20 cellular contexts compared by ENCODE assay signal in the genomic region with DNA sequence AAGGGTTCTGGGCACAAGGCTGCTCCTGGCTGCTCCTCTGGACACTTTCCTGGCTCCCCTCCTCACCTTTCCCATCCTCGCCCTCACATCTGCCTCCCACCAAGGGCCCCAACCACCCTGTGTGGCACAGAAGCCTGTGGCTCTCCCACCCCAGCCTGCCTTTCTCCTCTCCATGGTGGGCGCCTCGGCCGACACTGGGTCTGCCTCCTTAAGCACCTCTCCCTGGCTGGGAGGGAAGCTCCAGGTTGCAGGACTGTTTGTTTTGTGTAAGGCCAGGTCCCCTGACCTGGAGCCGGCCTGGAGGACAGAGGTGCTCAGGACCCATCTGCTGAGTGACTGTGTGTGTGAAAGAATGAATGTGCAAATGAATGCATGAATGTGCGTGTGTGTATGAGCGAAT. TPM values are rescaled to one million over a fixed set of nuclear protein-coding genes. Genes with fewer than 3 reads are reported as not detected.
DNase-seq lines count a peak whose midpoint lies in the region; ATAC-seq, FAIRE-seq and TF ChIP-seq lines count a peak whose summit lies in the region.
"Had no signal": no experiment of that assay in that cellular context is flagged by ENCODE, and none has a peak within 500 bp of the region (broad histone marks: within the 10 kb centered on the region; RNA-seq: fewer than 3 reads in every experiment).

No MANE protein-coding gene starts in this region.

- no peaks in the 10 kb centered on the region for H3K27me3 ChIP-seq in sigmoid colon

- TF ChIP-seq CTCF in Calu3 (IDR thresholded peaks at IDR 0.05; ENCODE audit: unreplicated experiment): no peak
- no peak for TF ChIP-seq CTCF in endothelial cell (IDR thresholded peaks at IDR 0.05; ENCODE audit: unreplicated experiment)
- no peak for TF ChIP-seq CTCF in sigmoid colon (IDR thresholded peaks at IDR 0.05)

- peaks cover 9% of the 10 kb centered on the region for H3K9me3 Mint-ChIP-seq in Calu3 (ENCODE audit: low read depth, unreplicated experiment)
- no peaks in the 10 kb centered on the region for H3K9me3 Mint-ChIP-seq in endothelial cell (ENCODE audit: unreplicated experiment)

- H3K36me3 Mint-ChIP-seq in Calu3 (ENCODE audit: insufficient read depth, unreplicated experiment) (peaks cover 12% of the 10 kb centered on the region), endothelial cell (ENCODE audit: low read depth, unreplicated experiment) (peaks cover 22% of the 10 kb centered on the region)

- H3K27ac ChIP-seq in sigmoid colon: no peak overlapping the region

- no peak for ATAC-seq in HG02852 (IDR thresholded peaks at IDR 0.05; ENCODE audit: unreplicated experiment)
- ATAC-seq: HCT116 had no signal

- H3K9me3 ChIP-seq in sigmoid colon: no peaks in the 10 kb centered on the region

- peak overlapping the region; percentile 9 for H3K27ac Mint-ChIP-seq in Calu3 (ENCODE audit: unreplicated experiment)
- H3K27ac Mint-ChIP-seq in endothelial cell (ENCODE audit: unreplicated experiment): peak overlapping the region; percentile 64
- H3K27ac Mint-ChIP-seq: HFFc6 had no signal

- no TSS peak for BruUV-seq in Calu3 (replicated peaks; lab: Mats Ljungman, UMichigan)

- FAIRE-seq in H54 (lab: Jason Lieb, UNC): no peak
- FAIRE-seq: G401.6, GM12892 had no signal

- H3K4me3 ChIP-seq in sigmoid colon: no peak overlapping the region

- POLR2A ChIA-PET in HEK293T (lab: Yijun Ruan, JAX): no interaction called here

- TF ChIP-seq EP300 in sigmoid colon (IDR thresholded peaks at IDR 0.05): no peak

- intact Hi-C loops in Calu3 (cut with micrococcal nuclease; ENCODE audit: unreplicated experiment) (no loop called here), sigmoid colon (cut with DNase I) (no loop called here)

- CTCF ChIA-PET in Calu3 (lab: Charles Lee) (no interaction called here), HEK293T (lab: Yijun Ruan, JAX) (no interaction called here)

- TF ChIP-seq POLR2A in H54 (IDR thresholded peaks at IDR 0.05; ENCODE audit: low read depth, low read length) (0 out of 2 replicates have a peak, but pooled peaks have one; percentile 13), sigmoid colon (IDR thresholded peaks at IDR 0.05) (no peak)

- H3K27me3 Mint-ChIP-seq in Calu3 (ENCODE audit: unreplicated experiment) (no peaks in the 10 kb centered on the region), endothelial cell (ENCODE audit: unreplicated experiment) (peaks cover 36% of the 10 kb centered on the region)
- H3K27me3 Mint-ChIP-seq: CD4-positive, alpha-beta memory T cell had no signal

- no peaks in the 10 kb centered on the region for H3K36me3 ChIP-seq in sigmoid colon

- H3K4me1 ChIP-seq in sigmoid colon: no peaks in the 10 kb centered on the region

- H3K4me3 Mint-ChIP-seq in Calu3 (ENCODE audit: low read depth, unreplicated experiment): no peak overlapping the region
- H3K4me3 Mint-ChIP-seq in endothelial cell (ENCODE audit: unreplicated experiment): peak overlapping the region; percentile 64
- H3K4me3 Mint-ChIP-seq: CD4-positive, alpha-beta memory T cell; H9; HFFc6 had no signal

- DNase-seq in Calu3: no peak
- DNase-seq in H54 (ENCODE audit: insufficient read length, low spot score): no peak
- DNase-seq in endothelial cell (ENCODE audit: low spot score): no peak
- no peak for DNase-seq in sigmoid colon
- DNase-seq in HEK293T (ENCODE audit: extremely low spot score): no peak
- DNase-seq: C1 segment of cervical spinal cord, COR-L47, DMS153, DND-41, GOT3, H9, HFFc6 had no signal

- H3K4me1 Mint-ChIP-seq in Calu3 (ENCODE audit: low read depth, unreplicated experiment): no peaks in the 10 kb centered on the region
- peaks cover 26% of the 10 kb centered on the region for H3K4me1 Mint-ChIP-seq in endothelial cell (ENCODE audit: unreplicated experiment)

- 97 to 98% methylated on average over 7 of the region's 7 CpGs for WGBS in sigmoid colon, 2 donors

TF ChIP-seq in HEK293T, 16 proteins besides CTCF, POLR2A, EP300 and RAD21:
- TF ChIP-seq ZNF384 (IDR thresholded peaks at IDR 0.05) (no peak), L3MBTL2 (conservative IDR thresholded peaks at IDR 0.05) (no peak), CTBP1 (IDR thresholded peaks at IDR 0.05; ENCODE audit: borderline replicate concordance) (no peak), LEF1 (IDR thresholded peaks at IDR 0.05; ENCODE audit: borderline replicate concordance) (no peak), SUZ12 (IDR thresholded peaks at IDR 0.05) (no peak), FOXA1 (IDR thresholded peaks at IDR 0.05) (no peak), FOXM1 (IDR thresholded peaks at IDR 0.05; ENCODE audit: borderline replicate concordance) (no peak), SP1 (IDR thresholded peaks at IDR 0.05) (no peak), NFRKB (IDR thresholded peaks at IDR 0.05) (no peak), FOXK2 (IDR thresholded peaks at IDR 0.05) (no peak), ELF4 (IDR thresholded peaks at IDR 0.05) (no peak), HDGF (IDR thresholded peaks at IDR 0.05; ENCODE audit: borderline replicate concordance) (no peak), BHLHE40 (IDR thresholded peaks at IDR 0.05; ENCODE audit: borderline replicate concordance) (no peak)
- TF ChIP-seq, protein P1, sequence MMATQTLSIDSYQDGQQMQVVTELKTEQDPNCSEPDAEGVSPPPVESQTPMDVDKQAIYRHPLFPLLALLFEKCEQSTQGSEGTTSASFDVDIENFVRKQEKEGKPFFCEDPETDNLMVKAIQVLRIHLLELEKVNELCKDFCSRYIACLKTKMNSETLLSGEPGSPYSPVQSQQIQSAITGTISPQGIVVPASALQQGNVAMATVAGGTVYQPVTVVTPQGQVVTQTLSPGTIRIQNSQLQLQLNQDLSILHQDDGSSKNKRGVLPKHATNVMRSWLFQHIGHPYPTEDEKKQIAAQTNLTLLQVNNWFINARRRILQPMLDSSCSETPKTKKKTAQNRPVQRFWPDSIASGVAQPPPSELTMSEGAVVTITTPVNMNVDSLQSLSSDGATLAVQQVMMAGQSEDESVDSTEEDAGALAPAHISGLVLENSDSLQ (IDR thresholded peaks at IDR 0.05): no peak

RNA-seq across cellular contexts. Expression of a gene that starts 14.1 kb away (rescaled TPM):
- total RNA-seq in Calu3 (2022): 0.73 and 4.6 TPM in 2 replicates
- total RNA-seq in endothelial cell (ENCODE audit: unreplicated experiment): not detected
- not detected for total RNA-seq in sigmoid colon
- under 1 TPM in 2 of 3 donors, not detected in 1; under 0.01 to 0.04 TPM for polyA plus RNA-seq in sigmoid colon
- total RNA-seq: A172; A673; CD4-positive, alpha-beta memory T cell; H9; HFFc6 had no signal
- polyA plus RNA-seq: BJ had no signal

RNA-seq across cellular contexts. Expression of a gene that starts 52.3 kb away (rescaled TPM):
- total RNA-seq in Calu3 (2022) (0.05 TPM in 1 of 2 replicates, not detected in the other), endothelial cell (ENCODE audit: unreplicated experiment) (not detected), sigmoid colon (1 to 10 TPM in 3 of 4 donors, not detected in 1; 2.5 to 8.0 (median 2.9) TPM)
- 100 to 1,000 TPM in 1 of 3 donors, 10 to 100 TPM in 2; 22.8 to 248 (median 40.2) TPM for polyA plus RNA-seq in sigmoid colon
- total RNA-seq: A172; A673; CD4-positive, alpha-beta memory T cell; H9 had no signal
- polyA plus RNA-seq: BJ; CD4-positive, alpha-beta memory T cell had no signal
